ENCODE assay signal across 8 cellular contexts in the genomic region with DNA sequence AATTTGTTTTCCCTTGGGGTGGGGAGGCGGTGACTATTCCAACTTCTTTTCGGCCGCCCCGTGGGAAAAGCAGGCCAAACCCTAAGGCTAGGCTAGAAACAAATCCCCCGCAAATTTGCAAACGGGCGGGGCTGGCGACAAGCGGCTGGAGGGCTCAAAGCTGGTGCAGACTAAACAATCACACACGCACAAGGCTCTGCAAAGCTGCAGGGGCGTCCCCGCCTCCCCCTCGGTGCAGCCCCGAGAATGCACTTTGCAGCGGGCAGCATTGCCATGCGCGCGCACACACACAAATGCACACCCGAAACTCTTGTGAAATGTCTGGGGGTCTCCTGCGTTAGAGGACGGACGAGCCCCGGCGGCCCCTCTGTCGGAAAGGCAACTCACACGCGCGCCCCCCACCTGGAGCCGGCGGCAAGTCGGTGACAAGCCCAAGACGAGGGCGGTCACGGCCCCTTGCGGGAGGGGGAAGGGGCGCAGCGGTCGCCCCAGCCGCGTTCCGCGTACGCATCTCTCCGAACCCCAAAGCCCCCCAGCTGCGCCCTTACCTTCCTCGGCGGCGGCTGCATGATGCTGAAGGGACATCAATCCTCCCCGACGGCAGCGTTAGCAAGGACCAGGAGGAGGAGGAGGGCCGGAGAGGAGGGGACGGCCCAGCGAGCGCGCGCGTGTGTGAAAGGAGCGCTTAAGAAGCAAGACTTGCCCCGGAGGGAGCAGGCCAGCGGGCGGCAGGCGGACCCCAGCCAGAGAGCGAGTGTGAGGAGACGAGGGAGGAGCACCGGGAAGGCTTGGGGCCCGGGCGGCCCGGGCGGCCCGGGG. TPM values are rescaled to one million over a fixed set of nuclear protein-coding genes. Genes with fewer than 3 reads are reported as not detected.
DNase-seq lines count a peak whose midpoint lies in the region; ATAC-seq and TF ChIP-seq lines count a peak whose summit lies in the region.

No MANE protein-coding gene starts in this region.

- peaks cover 11% of the 10 kb centered on the region for H3F3A ChIP-seq in SK-N-SH (replicated peaks; ENCODE audit: insufficient read depth)

- H3K4me1 ChIP-seq in SK-N-SH (ENCODE audit: control insufficient read depth in 1 of 2, insufficient read depth in 2 of 2, low read depth in 1 of 2, low read length in 1 of 2) (peaks cover 0 to 20% of the 10 kb centered on the region in 2 experiments; a peak in 2 of 4 replicates), right cardiac atrium (ENCODE audit: control insufficient read depth, insufficient read depth, low read length) (no peaks in the 10 kb centered on the region), rectal smooth muscle tissue (ENCODE audit: control insufficient read depth, insufficient read depth, low read length) (peaks cover 6% of the 10 kb centered on the region)

- H3K27ac ChIP-seq in SK-N-SH (ENCODE audit: low read depth in 2 of 2, low read length in 1 of 2) (peak overlapping the region; percentile 79 to 95), right cardiac atrium (ENCODE audit: low read length) (peak overlapping the region; percentile 59), rectal smooth muscle tissue (ENCODE audit: low read depth, low read length) (peak overlapping the region; percentile 97)

- H3K79me2 ChIP-seq in SK-N-SH (ENCODE audit: insufficient read depth) = peaks cover 53% of the 10 kb centered on the region

- CTCF ChIA-PET in SK-N-SH (lab: Yijun Ruan, JAX) = interaction anchor here (0.7 to 3.6 kb wide), 22 partner anchors 15 to 416 kb away, joined by 3 to 50 read pairs (median 4); partner anchors contain the start of gene STARD10

- under 1% methylated on average over 39 of the region's 71 CpGs for WGBS in SK-N-SH (ENCODE audit: low lambda C conversion rate)
- WGBS in right cardiac atrium = under 1% methylated on average over 71 of the region's 71 CpGs

- H3K36me3 ChIP-seq in SK-N-SH (replicated peaks in 1 of 2; ENCODE audit: control insufficient read depth in 1 of 2, insufficient read depth in 2 of 2, low read length in 1 of 2) (peaks cover 7 to 12% of the 10 kb centered on the region in 2 experiments), rectal smooth muscle tissue (ENCODE audit: control insufficient read depth, insufficient read depth, low read length) (peaks cover 3% of the 10 kb centered on the region)

- H3K4me2 ChIP-seq in SK-N-SH = peak overlapping the region; percentile 95

- DNase-seq in CMK (ENCODE audit: low read depth) (peak; percentile 83), HT1080 (ENCODE audit: low read depth) (peak; percentile 67), SK-N-SH (peak; percentile 62), amygdala (lab: John Stamatoyannopoulos, UW) (peak in 37 of 56 donors; percentile 33 to 82 (median 69)), right cardiac atrium (peak; percentile 85 to 95 (median 93))

- intact Hi-C loops in right cardiac atrium (cut with DNase I) = loop anchor here in 3 of 4 donors (5.0 kb wide), 2 partner anchors 36 to 219 kb away; no protein-coding TSS in a partner anchor

- H3K9me3 ChIP-seq in SK-N-SH (no peaks in the 10 kb centered on the region), right cardiac atrium (ENCODE audit: control insufficient read depth, low read length) (no peaks in the 10 kb centered on the region)

- no peaks in the 10 kb centered on the region for H3K27me3 ChIP-seq in SK-N-SH (ENCODE audit: insufficient read depth)
- no peaks in the 10 kb centered on the region for H3K27me3 ChIP-seq in right cardiac atrium (ENCODE audit: control insufficient read depth, insufficient read depth)
- H3K27me3 ChIP-seq in rectal smooth muscle tissue (ENCODE audit: control insufficient read depth, insufficient read depth, low read length) = no peaks in the 10 kb centered on the region

- H3K4me3 ChIP-seq in SK-N-SH (ENCODE audit: low read depth in 2 of 2, low read length in 1 of 2) (peak overlapping the region; percentile 90 to 97), right cardiac atrium (ENCODE audit: low read length) (peak overlapping the region; percentile 66), rectal smooth muscle tissue (ENCODE audit: low read length) (peak overlapping the region; percentile 93)

- no peaks in the 10 kb centered on the region for H3K9me2 ChIP-seq in SK-N-SH

- peaks cover 5% of the 10 kb centered on the region for H4K20me1 ChIP-seq in SK-N-SH (ENCODE audit: insufficient read depth)

- H2AFZ ChIP-seq in SK-N-SH (ENCODE audit: low read depth) = peak overlapping the region; percentile 82; the same call in 1 of the 2 replicates

- ATAC-seq in GM19438 (IDR thresholded peaks at IDR 0.05; ENCODE audit: low read depth, unreplicated experiment) (peak; percentile 29), right cardiac atrium (peak; percentile 66 to 69), GM18519 (IDR thresholded peaks at IDR 0.05; ENCODE audit: low FRiP score, unreplicated experiment) (no peak)

- TF ChIP-seq EP300 in SK-N-SH (IDR thresholded peaks at IDR 0.05; ENCODE audit: borderline replicate concordance in 1 of 2, low read depth in 1 of 2, low read length in 1 of 2) = no peak

- H3K9ac ChIP-seq in SK-N-SH (peak overlapping the region; percentile 89), rectal smooth muscle tissue (ENCODE audit: low read length) (peak overlapping the region; percentile 80)

- TF ChIP-seq CTCF in SK-N-SH (IDR thresholded peaks at IDR 0.05) = no peak; the same call in 1 of the 2 replicates

- POLR2A ChIA-PET in SK-N-SH (lab: Yijun Ruan, JAX) = interaction anchor here (0.8 to 1.0 kb wide), 3 partner anchors 9 to 128 kb away, joined by 3 to 4 read pairs (median 4); no protein-coding TSS in a partner anchor

- TF ChIP-seq RAD21 in SK-N-SH (IDR thresholded peaks at IDR 0.05; ENCODE audit: low read length) = no peak

TF ChIP-seq in SK-N-SH, 30 proteins besides CTCF, POLR2A, EP300 and RAD21:
- TF ChIP-seq SIN3A (IDR thresholded peaks at IDR 0.05; ENCODE audit: borderline replicate concordance, low read depth, low read length) = 0 out of 2 replicates have a peak, but pooled peaks have one; percentile 10
- TF ChIP-seq RXRA (IDR thresholded peaks at IDR 0.05; ENCODE audit: borderline replicate concordance, low read depth) = no peak; the same call in 1 of the 2 replicates
- TF ChIP-seq, protein P1, sequence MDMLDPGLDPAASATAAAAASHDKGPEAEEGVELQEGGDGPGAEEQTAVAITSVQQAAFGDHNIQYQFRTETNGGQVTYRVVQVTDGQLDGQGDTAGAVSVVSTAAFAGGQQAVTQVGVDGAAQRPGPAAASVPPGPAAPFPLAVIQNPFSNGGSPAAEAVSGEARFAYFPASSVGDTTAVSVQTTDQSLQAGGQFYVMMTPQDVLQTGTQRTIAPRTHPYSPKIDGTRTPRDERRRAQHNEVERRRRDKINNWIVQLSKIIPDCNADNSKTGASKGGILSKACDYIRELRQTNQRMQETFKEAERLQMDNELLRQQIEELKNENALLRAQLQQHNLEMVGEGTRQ (IDR thresholded peaks at IDR 0.05; ENCODE audit: borderline replicate concordance, low read depth, low read length) = no peak
- 0 out of 2 replicates have a peak, but pooled peaks have one; percentile 42 for TF ChIP-seq FOXJ3 (CRISPR knock-in tag; IDR thresholded peaks at IDR 0.05)
- no peak for TF ChIP-seq JUND (IDR thresholded peaks at IDR 0.05)

RNA-seq across cellular contexts. Expression of gene FCHSD2, which starts 0.6 kb away (rescaled TPM):
- total RNA-seq in HT1080 (2014; rRNA removed; shearing (Covaris generic)) = 4.4 and 5.6 TPM in 2 replicates
- 19.3 and 23.9 TPM in 2 replicates for polyA plus RNA-seq in HT1080 (2015; cell fraction: cytosol; rRNA removed)
- polyA plus RNA-seq in HT1080 (2015; cell fraction: nucleus; rRNA removed) = 19.2 and 21.3 TPM in 2 replicates
- polyA plus RNA-seq in SK-N-SH (2012; rRNA removed) (10.4 and 12.7 TPM in 2 replicates), right cardiac atrium (12.6 TPM)
- polyA plus RNA-seq in SK-N-SH (2012; cell fraction: cytosol; rRNA removed) = 13.0 and 13.2 TPM in 2 replicates
- 11.8 and 20.3 TPM in 2 replicates for polyA plus RNA-seq in SK-N-SH (2012; cell fraction: nucleus; rRNA removed)
- 10 to 100 TPM; 35.4 to 54.1 (median 39.3) TPM for total RNA-seq in right cardiac atrium
